ENCODE assay signal across 1 cellular context in the genomic region with DNA sequence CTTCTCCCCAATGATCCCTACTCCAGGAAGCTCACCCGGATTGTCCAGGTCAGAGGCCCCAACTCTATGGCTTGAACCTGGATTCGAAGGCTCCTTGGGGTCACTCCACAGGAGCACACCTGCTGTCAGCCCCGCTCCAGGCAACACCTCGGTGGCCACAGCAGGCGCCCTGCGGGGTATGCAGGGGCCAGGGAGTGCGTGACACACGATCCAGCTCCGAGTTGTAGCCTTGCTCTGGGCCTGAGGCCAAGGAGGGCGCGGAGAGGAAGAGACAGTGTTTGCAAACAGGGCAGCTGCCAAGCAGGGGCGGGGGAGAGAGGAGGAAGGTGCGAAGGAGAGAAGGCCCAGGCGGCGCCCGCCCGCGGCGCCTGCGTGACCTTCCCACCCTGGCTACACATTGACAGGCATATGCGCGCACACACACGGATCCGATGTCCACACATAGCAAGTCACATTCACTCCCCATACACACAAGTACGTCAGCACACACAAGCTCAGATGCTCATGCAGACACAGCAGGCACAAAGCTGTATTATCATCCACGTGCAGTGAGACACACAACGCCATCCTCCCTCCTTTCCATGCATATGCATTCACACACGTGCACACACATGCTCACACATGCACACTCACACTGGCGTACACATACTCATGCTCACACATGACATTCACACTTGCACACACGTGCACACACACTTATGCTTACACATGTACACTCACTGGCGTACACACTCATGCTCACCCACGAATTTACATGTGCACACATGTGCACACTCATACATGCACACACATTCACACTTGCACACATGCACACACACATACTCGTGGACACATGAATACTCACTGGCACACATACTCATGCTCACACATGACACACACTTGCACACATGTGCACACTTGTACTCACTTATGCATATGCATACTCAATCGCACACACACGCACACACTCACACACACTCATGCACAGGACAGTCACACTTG.
TF ChIP-seq lines count a peak whose summit lies in the region.

No MANE protein-coding gene starts in this region.

TF ChIP-seq in IMR-90, 13 proteins besides CTCF, POLR2A, EP300 and RAD21:
- TF ChIP-seq CEBPB (IDR thresholded peaks at IDR 0.05; ENCODE audit: low read depth, low read length) (0 out of 2 replicates have a peak, but pooled peaks have one; percentile 3), BHLHE40 (IDR thresholded peaks at IDR 0.05; ENCODE audit: low read depth, low read length) (peak; percentile 63; the same call in 1 of the 2 replicates), MAZ (IDR thresholded peaks at IDR 0.05; ENCODE audit: borderline replicate concordance, low read depth, low read length) (peak; percentile 56; the same call in 1 of the 2 replicates)
- TF ChIP-seq, protein P1, sequence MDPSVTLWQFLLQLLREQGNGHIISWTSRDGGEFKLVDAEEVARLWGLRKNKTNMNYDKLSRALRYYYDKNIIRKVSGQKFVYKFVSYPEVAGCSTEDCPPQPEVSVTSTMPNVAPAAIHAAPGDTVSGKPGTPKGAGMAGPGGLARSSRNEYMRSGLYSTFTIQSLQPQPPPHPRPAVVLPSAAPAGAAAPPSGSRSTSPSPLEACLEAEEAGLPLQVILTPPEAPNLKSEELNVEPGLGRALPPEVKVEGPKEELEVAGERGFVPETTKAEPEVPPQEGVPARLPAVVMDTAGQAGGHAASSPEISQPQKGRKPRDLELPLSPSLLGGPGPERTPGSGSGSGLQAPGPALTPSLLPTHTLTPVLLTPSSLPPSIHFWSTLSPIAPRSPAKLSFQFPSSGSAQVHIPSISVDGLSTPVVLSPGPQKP (IDR thresholded peaks at IDR 0.05; ENCODE audit: borderline replicate concordance, low read depth, low read length): no peak
TF ChIP-seq in IMR-90: peak in this region for 3.
